ENCODE assay signal across 7 cellular contexts in genomic region chr2:218529990-218530389, GRCh38.
"Had no signal": no experiment of that assay in that cellular context is flagged by ENCODE, and none has a peak within 500 bp of the region (broad histone marks: within the 10 kb centered on the region; RNA-seq: fewer than 3 reads in every experiment).

No MANE protein-coding gene starts in this region.

- H3K27ac ChIP-seq: HL-60, KMS-11 had no signal

- DNase-seq: IMR-90, KBM-7, KG1 had no signal

- FAIRE-seq: HepG2, K562 had no signal

- H3K4me3 ChIP-seq: K562 had no signal
